In the genomic region with DNA sequence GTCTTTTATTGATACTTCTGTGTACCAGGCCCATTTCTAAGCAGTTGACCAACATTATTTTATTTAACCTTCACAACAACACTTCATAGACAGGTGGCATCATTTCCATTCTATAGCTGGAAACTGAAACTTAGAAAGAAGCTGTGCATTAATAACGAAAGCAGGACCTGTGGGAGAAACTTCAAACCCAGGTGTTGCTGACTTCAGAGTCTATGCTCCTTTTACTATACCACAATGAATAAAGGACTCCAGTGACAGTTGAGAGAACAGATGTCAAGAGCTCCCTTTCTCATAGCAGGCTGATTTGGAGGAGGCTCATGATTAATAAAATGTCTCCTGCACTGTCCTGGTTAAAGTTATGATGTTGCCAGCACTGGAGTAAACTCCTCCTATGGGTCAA, we compare ENCODE assay signal across 12 cellular contexts. TPM values are rescaled to one million over a fixed set of nuclear protein-coding genes. Genes with fewer than 3 reads are reported as not detected.
DNase-seq lines count a peak whose midpoint lies in the region; ATAC-seq, FAIRE-seq and TF ChIP-seq lines count a peak whose summit lies in the region.
"Had no signal": no experiment of that assay in that cellular context is flagged by ENCODE, and none has a peak within 500 bp of the region (broad histone marks: within the 10 kb centered on the region; RNA-seq: fewer than 3 reads in every experiment).

No MANE protein-coding gene starts in this region.

- H3K4me1 ChIP-seq in MM.1S (ENCODE audit: low read length) (peaks cover 21% of the 10 kb centered on the region), colonic mucosa (no peaks in the 10 kb centered on the region)
- H3K4me1 ChIP-seq: body of pancreas, Caco-2 had no signal

- H3F3A ChIP-seq in MM.1S (ENCODE audit: insufficient read depth, low read length) = peaks cover 4% of the 10 kb centered on the region

- H3K36me3 ChIP-seq in MM.1S (replicated peaks; ENCODE audit: insufficient read depth, low read length) (no peaks in the 10 kb centered on the region), colonic mucosa (no peaks in the 10 kb centered on the region)

- H3K9ac ChIP-seq in MM.1S (ENCODE audit: low read length) (0 out of 2 replicates have a peak overlapping the region, but pooled peaks have one; percentile 8), colonic mucosa (ENCODE audit: low read depth in 2 of 2, low read length in 2 of 2) (no peak overlapping the region)
- H3K9ac ChIP-seq: GM23248 had no signal

- H4K20me1 ChIP-seq in MM.1S (ENCODE audit: insufficient read depth, low read length) = no peaks in the 10 kb centered on the region

- no peaks in the 10 kb centered on the region for H3K9me3 ChIP-seq in MM.1S (replicated peaks; ENCODE audit: insufficient read depth, low read length)
- no peaks in the 10 kb centered on the region for H3K9me3 ChIP-seq in colonic mucosa
- H3K9me3 ChIP-seq: body of pancreas, Caco-2 had no signal

- H3K4me3 ChIP-seq in MM.1S (ENCODE audit: low read length) = no peak overlapping the region
- H3K4me3 ChIP-seq in colonic mucosa = no peak overlapping the region
- H3K4me3 ChIP-seq: body of pancreas, GM23248 had no signal

- no peaks in the 10 kb centered on the region for H3K9me2 ChIP-seq in MM.1S (replicated peaks; ENCODE audit: insufficient read depth, low read length)

- H3K27me3 ChIP-seq in MM.1S (replicated peaks; ENCODE audit: insufficient read depth, low read length) = no peaks in the 10 kb centered on the region
- H3K27me3 ChIP-seq in colonic mucosa = peaks cover 3% of the 10 kb centered on the region
- H3K27me3 ChIP-seq: body of pancreas had no signal

- intact Hi-C loops in colonic mucosa (cut with DNase I) = no loop called here

- peak; percentile 94 for DNase-seq in MM.1S
- no peak for DNase-seq in frontal cortex (ENCODE audit: low spot score in 2 of 2)
- DNase-seq in NCI-H1048 (lab: John Stamatoyannopoulos, UW) = no peak
- no peak for DNase-seq in colonic mucosa
- DNase-seq: body of pancreas, Caco-2, GM23248 had no signal

- peak; percentile 99 for ATAC-seq in GM18868 (IDR thresholded peaks at IDR 0.05; ENCODE audit: unreplicated experiment)
- peak; percentile 100 for ATAC-seq in GM21381 (IDR thresholded peaks at IDR 0.05; ENCODE audit: unreplicated experiment)
- ATAC-seq in HG03025 (IDR thresholded peaks at IDR 0.05; ENCODE audit: low FRiP score, unreplicated experiment) = peak; percentile 99
- ATAC-seq: body of pancreas; natural killer cell treated with Interleukin-12 subunit alpha and Interleukin-12 subunit beta and Interleukin-15 and Interleukin-18, amount 100 ng/mL, for 72 hours had no signal

- H2AFZ ChIP-seq in MM.1S (ENCODE audit: low read length) = peak overlapping the region; percentile 16; the same call in 1 of the 2 replicates
- H2AFZ ChIP-seq: GM23248 had no signal

- H3K27ac ChIP-seq in MM.1S (ENCODE audit: low read length) (peak overlapping the region; percentile 59), colonic mucosa (no peak overlapping the region)
- H3K27ac ChIP-seq: body of pancreas, GM23248 had no signal

- TF ChIP-seq CTCF in MM.1S (IDR thresholded peaks at IDR 0.05; ENCODE audit: low read length) (peak; percentile 16; the same call in 1 of the 2 replicates), colonic mucosa (IDR thresholded peaks at IDR 0.05) (no peak)

- FAIRE-seq in frontal cortex (lab: Jason Lieb, UNC) = no peak
- FAIRE-seq: keratinocyte had no signal

- H3K4me2 ChIP-seq in MM.1S (ENCODE audit: low read depth, low read length) = peak overlapping the region; percentile 42

- H3K79me2 ChIP-seq in MM.1S (ENCODE audit: low read length) = no peaks in the 10 kb centered on the region

RNA-seq across cellular contexts. Expression of a gene that starts 56.6 kb away (rescaled TPM):
- total RNA-seq in frontal cortex (142 TPM), colonic mucosa (not detected)
- total RNA-seq: body of pancreas; Caco-2; GM23248; natural killer cell treated with Interleukin-12 subunit alpha and Interleukin-12 subunit beta and Interleukin-15 and Interleukin-18, amount 100 ng/mL, for 72 hours had no signal

Comparison
In these comparisons a context has a peak if more than half of its experiments do, and no peak if none do; other contexts are left out.
1. RNA of a gene that starts 56.6 kb away (total RNA-seq): 142 TPM in frontal cortex (single experiment); not detected in colonic mucosa; every median in the first group is over 100 times any median in the second.
2. Peak in every context shown above with its lines, with median percentiles within 50 percentile points of each other: ATAC-seq.